8 cellular contexts compared by ENCODE assay signal in genomic region chr6:79869600-79870084, GRCh38.
A peak's percentile ranks its signal among the peaks of the same experiment; 100 is the strongest.
DNase-seq lines count a peak whose midpoint lies in the region; ATAC-seq lines count a peak whose summit lies in the region.

No MANE protein-coding gene starts in this region.

- WGBS in mesendoderm (ENCODE audit: extremely low coverage, insufficient coverage, low lambda C conversion rate), result no CpG with 5 or more reads among the region's 20 CpGs

- no peak overlapping the region for H3K27ac ChIP-seq in mesendoderm (ENCODE audit: low read depth, low read length)

- H3K4me1 ChIP-seq in mesendoderm (ENCODE audit: control insufficient read depth, low read depth, low read length), result peaks cover 6% of the 10 kb centered on the region

- H3K4me2 ChIP-seq in mesendoderm (ENCODE audit: low read length), result no peak overlapping the region

- H3K4ac ChIP-seq in mesendoderm (ENCODE audit: low read depth, low read length), result no peak overlapping the region

- H3K27me3 Mint-ChIP-seq in activated CD8-positive, alpha-beta T cell treated with anti-CD3 and anti-CD28 coated beads, Interleukin-2, amount 10 ng/mL, durations not matched to agents 7 days and 5 days (ENCODE audit: low read depth), result peaks cover 16% of the 10 kb centered on the region

- H3K4me1 Mint-ChIP-seq in activated CD8-positive, alpha-beta T cell treated with anti-CD3 and anti-CD28 coated beads, Interleukin-2, amount 10 ng/mL, durations not matched to agents 7 days and 5 days (ENCODE audit: low read depth), result peaks cover 11% of the 10 kb centered on the region

- no peaks in the 10 kb centered on the region for H3K79me2 ChIP-seq in mesendoderm (ENCODE audit: control insufficient read depth, insufficient read depth, low read length)

- H4K8ac ChIP-seq in mesendoderm (ENCODE audit: low read depth, low read length), result no peak overlapping the region

- POLR2A ChIA-PET in activated CD8-positive, alpha-beta T cell treated with anti-CD3 and anti-CD28 coated beads, Interleukin-2, amount 10 ng/mL, durations not matched to agents 7 days and 5 days (lab: Charles Lee), result no interaction called here

- no peak overlapping the region for H3K18ac ChIP-seq in mesendoderm (ENCODE audit: low read length)

- no peak overlapping the region for H2BK5ac ChIP-seq in mesendoderm (ENCODE audit: low read length)

- no peak overlapping the region for H2BK120ac ChIP-seq in mesendoderm (ENCODE audit: low read depth, low read length)

- no peak overlapping the region for H3K23ac ChIP-seq in mesendoderm (ENCODE audit: low read length)

- H3K36me3 Mint-ChIP-seq in activated CD8-positive, alpha-beta T cell treated with anti-CD3 and anti-CD28 coated beads, Interleukin-2, amount 10 ng/mL, durations not matched to agents 7 days and 5 days (ENCODE audit: low read depth), result no peaks in the 10 kb centered on the region

- no peak overlapping the region for H4K5ac ChIP-seq in mesendoderm (ENCODE audit: low read length)

- H3K79me1 ChIP-seq in mesendoderm (ENCODE audit: low read length), result no peaks in the 10 kb centered on the region

- no peak overlapping the region for H2BK15ac ChIP-seq in mesendoderm (replicated peaks; ENCODE audit: low read depth)

- DNase-seq in COLO668 (lab: John Stamatoyannopoulos, UW; ENCODE audit: unreplicated experiment) (peak; percentile 77), NCI-H774 (lab: John Stamatoyannopoulos, UW) (peak; percentile 93), mesendoderm (peak; percentile 86)
- DNase-seq in activated CD8-positive, alpha-beta T cell treated with anti-CD3 and anti-CD28 coated beads, Interleukin-2, amount 10 ng/mL, durations not matched to agents 7 days and 5 days, result peak; percentile 87
- peak; percentile 59 for DNase-seq in effector CD4-positive, alpha-beta T cell
- peak; percentile 51 for DNase-seq in stimulated activated CD8-positive, alpha-beta memory T cell treated with anti-CD3 and anti-CD28 coated beads, Interleukin-15, amount 100 ng/mL, for 24 hours (ENCODE audit: low read depth)

- no peaks in the 10 kb centered on the region for H3K27me3 ChIP-seq in mesendoderm (ENCODE audit: insufficient read depth, low read length, poor library complexity)

- H3K9me3 Mint-ChIP-seq in activated CD8-positive, alpha-beta T cell treated with anti-CD3 and anti-CD28 coated beads, Interleukin-2, amount 10 ng/mL, durations not matched to agents 7 days and 5 days (ENCODE audit: insufficient read depth), result no peaks in the 10 kb centered on the region

- no peak overlapping the region for H2AK5ac ChIP-seq in mesendoderm (ENCODE audit: low read length)

- ATAC-seq in GM19463 (IDR thresholded peaks at IDR 0.05; ENCODE audit: unreplicated experiment), result peak; percentile 100
- peak; percentile 100 for ATAC-seq in HG03565 (IDR thresholded peaks at IDR 0.05; ENCODE audit: unreplicated experiment)
- peak; percentile 100 for ATAC-seq in activated CD8-positive, alpha-beta T cell treated with anti-CD3 and anti-CD28 coated beads, Interleukin-2, amount 10 ng/mL, durations not matched to agents 7 days and 5 days

- no peak overlapping the region for H3K9ac ChIP-seq in mesendoderm (ENCODE audit: low read length)

- H3K27ac Mint-ChIP-seq in activated CD8-positive, alpha-beta T cell treated with anti-CD3 and anti-CD28 coated beads, Interleukin-2, amount 10 ng/mL, durations not matched to agents 7 days and 5 days, result peak overlapping the region; percentile 62

- CTCF ChIA-PET in activated CD8-positive, alpha-beta T cell treated with anti-CD3 and anti-CD28 coated beads, Interleukin-2, amount 10 ng/mL, durations not matched to agents 7 days and 5 days (lab: Charles Lee), result interaction anchor here (0.6 to 4.9 kb wide), 38 partner anchors 9 to 793 kb away, joined by 3 to 37 read pairs (median 4); partner anchors contain the start of gene BCKDHB

- no peak overlapping the region for H3K56ac ChIP-seq in mesendoderm (ENCODE audit: low read length)

- H3K4me3 ChIP-seq in mesendoderm (ENCODE audit: low read length), result no peak overlapping the region

- H3K4me3 Mint-ChIP-seq in activated CD8-positive, alpha-beta T cell treated with anti-CD3 and anti-CD28 coated beads, Interleukin-2, amount 10 ng/mL, durations not matched to agents 7 days and 5 days, result peak overlapping the region; percentile 30

- no peaks in the 10 kb centered on the region for H3K36me3 ChIP-seq in mesendoderm (ENCODE audit: control insufficient read depth, insufficient read depth, low read length)
